1 cellular context compared by ENCODE assay signal in the genomic region with DNA sequence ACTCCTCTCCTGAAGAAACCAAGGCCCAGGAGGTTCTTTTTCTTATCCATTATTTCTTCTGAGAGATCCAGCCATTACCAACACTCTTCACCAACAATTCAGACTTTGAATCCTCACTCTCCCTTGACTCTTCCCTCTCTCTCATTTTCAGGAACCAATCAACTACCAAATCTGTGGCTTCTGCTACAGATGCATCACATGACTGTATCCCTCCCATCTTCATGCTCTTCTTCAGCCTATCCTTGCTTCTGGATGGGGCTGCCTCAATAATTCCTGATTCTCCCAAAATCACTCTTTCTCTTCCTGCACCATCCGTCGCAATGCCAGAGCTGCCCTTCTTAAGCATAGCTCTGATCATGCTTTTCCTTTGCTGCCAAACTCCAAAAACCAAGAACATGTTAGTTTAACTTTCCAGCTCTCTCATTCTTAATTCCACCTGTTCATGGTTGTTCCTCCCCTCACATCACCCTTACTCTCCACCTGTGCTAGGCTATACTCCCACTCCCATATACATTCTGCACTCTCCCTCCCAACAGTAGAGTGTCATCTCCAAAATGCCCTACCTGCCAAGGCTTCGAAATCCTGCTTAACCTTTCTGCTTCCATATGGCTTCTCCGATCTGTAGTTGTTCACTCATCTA.
TF ChIP-seq lines count a peak whose summit lies in the region.

No MANE protein-coding gene starts in this region.

TF ChIP-seq in IMR-90, 13 proteins besides CTCF, POLR2A, EP300 and RAD21:
- TF ChIP-seq, protein P1, sequence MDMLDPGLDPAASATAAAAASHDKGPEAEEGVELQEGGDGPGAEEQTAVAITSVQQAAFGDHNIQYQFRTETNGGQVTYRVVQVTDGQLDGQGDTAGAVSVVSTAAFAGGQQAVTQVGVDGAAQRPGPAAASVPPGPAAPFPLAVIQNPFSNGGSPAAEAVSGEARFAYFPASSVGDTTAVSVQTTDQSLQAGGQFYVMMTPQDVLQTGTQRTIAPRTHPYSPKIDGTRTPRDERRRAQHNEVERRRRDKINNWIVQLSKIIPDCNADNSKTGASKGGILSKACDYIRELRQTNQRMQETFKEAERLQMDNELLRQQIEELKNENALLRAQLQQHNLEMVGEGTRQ (IDR thresholded peaks at IDR 0.05; ENCODE audit: low read depth, low read length), result no peak
- TF ChIP-seq, protein P2, sequence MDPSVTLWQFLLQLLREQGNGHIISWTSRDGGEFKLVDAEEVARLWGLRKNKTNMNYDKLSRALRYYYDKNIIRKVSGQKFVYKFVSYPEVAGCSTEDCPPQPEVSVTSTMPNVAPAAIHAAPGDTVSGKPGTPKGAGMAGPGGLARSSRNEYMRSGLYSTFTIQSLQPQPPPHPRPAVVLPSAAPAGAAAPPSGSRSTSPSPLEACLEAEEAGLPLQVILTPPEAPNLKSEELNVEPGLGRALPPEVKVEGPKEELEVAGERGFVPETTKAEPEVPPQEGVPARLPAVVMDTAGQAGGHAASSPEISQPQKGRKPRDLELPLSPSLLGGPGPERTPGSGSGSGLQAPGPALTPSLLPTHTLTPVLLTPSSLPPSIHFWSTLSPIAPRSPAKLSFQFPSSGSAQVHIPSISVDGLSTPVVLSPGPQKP (IDR thresholded peaks at IDR 0.05; ENCODE audit: borderline replicate concordance, low read depth, low read length), result no peak
- TF ChIP-seq RCOR1 (IDR thresholded peaks at IDR 0.05; ENCODE audit: insufficient replicate concordance, low read length) (no peak), SMC3 (IDR thresholded peaks at IDR 0.05; ENCODE audit: low read depth, low read length) (no peak), CHD1 (IDR thresholded peaks at IDR 0.05; ENCODE audit: low read depth, low read length) (no peak)
